9 cellular contexts compared by ENCODE assay signal in genomic region chr12:46369095-46369473, GRCh38. TPM values are rescaled to one million over a fixed set of nuclear protein-coding genes. Genes with fewer than 3 reads are reported as not detected.
A peak's percentile ranks its signal among the peaks of the same experiment; 100 is the strongest.
DNase-seq lines count a peak whose midpoint lies in the region; ATAC-seq and TF ChIP-seq lines count a peak whose summit lies in the region.
"Had no signal": no experiment of that assay in that cellular context is flagged by ENCODE, and none has a peak within 500 bp of the region (broad histone marks: within the 10 kb centered on the region; RNA-seq: fewer than 3 reads in every experiment).

No MANE protein-coding gene starts in this region.

- H3K36me3 ChIP-seq in muscle layer of duodenum (ENCODE audit: control insufficient read depth in 1 of 2, insufficient read depth in 2 of 2, low read length in 2 of 2), result peaks cover 61 to 80% of the 10 kb centered on the region in 2 donors

- TF ChIP-seq CTCF in chondrocyte (IDR thresholded peaks at IDR 0.05), result no peak

- H3K9me3 Mint-ChIP-seq in stimulated activated naive CD8-positive, alpha-beta T cell treated with anti-CD3 and anti-CD28 coated beads, Interleukin-15, Interleukin-2, amounts not matched to agents 100 ng/mL and 50 ng/mL, for 24 hours, result no peaks in the 10 kb centered on the region
- no peaks in the 10 kb centered on the region for H3K9me3 Mint-ChIP-seq in chondrocyte (ENCODE audit: low read depth)

- H3K4me3 Mint-ChIP-seq in stimulated activated naive CD8-positive, alpha-beta T cell treated with anti-CD3 and anti-CD28 coated beads, Interleukin-15, Interleukin-2, amounts not matched to agents 100 ng/mL and 50 ng/mL, for 24 hours, result peak overlapping the region; percentile 95
- H3K4me3 Mint-ChIP-seq in chondrocyte (ENCODE audit: unreplicated experiment), result peak overlapping the region; percentile 96

- H3K27me3 Mint-ChIP-seq in stimulated activated naive CD8-positive, alpha-beta T cell treated with anti-CD3 and anti-CD28 coated beads, Interleukin-15, Interleukin-2, amounts not matched to agents 100 ng/mL and 50 ng/mL, for 24 hours, result no peaks in the 10 kb centered on the region
- H3K27me3 Mint-ChIP-seq in chondrocyte (ENCODE audit: low read depth), result no peaks in the 10 kb centered on the region

- H3K36me3 Mint-ChIP-seq in stimulated activated naive CD8-positive, alpha-beta T cell treated with anti-CD3 and anti-CD28 coated beads, Interleukin-15, Interleukin-2, amounts not matched to agents 100 ng/mL and 50 ng/mL, for 24 hours (ENCODE audit: low read depth), result peaks cover 76% of the 10 kb centered on the region
- H3K36me3 Mint-ChIP-seq in chondrocyte (ENCODE audit: low read depth), result peaks cover 65% of the 10 kb centered on the region

- peak overlapping the region; percentile 92 to 99 for H3K4me3 ChIP-seq in muscle layer of duodenum (ENCODE audit: low read depth in 1 of 2, low read length in 2 of 2)

- H3K27ac ChIP-seq in muscle layer of duodenum (ENCODE audit: low read length), result peak overlapping the region; percentile 98

- no peaks in the 10 kb centered on the region for H3K9me3 ChIP-seq in muscle layer of duodenum (ENCODE audit: control insufficient read depth in 1 of 2, low read length in 2 of 2)

- no peak for ATAC-seq in stimulated activated naive CD8-positive, alpha-beta T cell treated with anti-CD3 and anti-CD28 coated beads, Interleukin-15, Interleukin-2, amounts not matched to agents 100 U/mL and 50 U/mL, for 24 hours
- ATAC-seq in HG03135 (IDR thresholded peaks at IDR 0.05; ENCODE audit: unreplicated experiment) (no peak), HG02642 (IDR thresholded peaks at IDR 0.05; ENCODE audit: poor library complexity, unreplicated experiment) (no peak), GM18861 (IDR thresholded peaks at IDR 0.05; ENCODE audit: unreplicated experiment) (no peak)

- peaks cover 30 to 69% of the 10 kb centered on the region in 2 donors for H3K4me1 ChIP-seq in muscle layer of duodenum (ENCODE audit: control insufficient read depth in 1 of 2, insufficient read depth in 2 of 2, low read length in 2 of 2)

- H3K4me1 Mint-ChIP-seq in stimulated activated naive CD8-positive, alpha-beta T cell treated with anti-CD3 and anti-CD28 coated beads, Interleukin-15, Interleukin-2, amounts not matched to agents 100 ng/mL and 50 ng/mL, for 24 hours (ENCODE audit: low read depth), result peaks cover 84% of the 10 kb centered on the region
- peaks cover 59% of the 10 kb centered on the region for H3K4me1 Mint-ChIP-seq in chondrocyte (ENCODE audit: low read depth)

- peak overlapping the region; percentile 100 for H3K27ac Mint-ChIP-seq in stimulated activated naive CD8-positive, alpha-beta T cell treated with anti-CD3 and anti-CD28 coated beads, Interleukin-15, Interleukin-2, amounts not matched to agents 100 ng/mL and 50 ng/mL, for 24 hours
- H3K27ac Mint-ChIP-seq in chondrocyte (ENCODE audit: unreplicated experiment), result peak overlapping the region; percentile 99

- H3K27me3 ChIP-seq in muscle layer of duodenum (ENCODE audit: low read depth, low read length), result no peaks in the 10 kb centered on the region

- DNase-seq in stimulated activated naive CD8-positive, alpha-beta T cell treated with anti-CD3 and anti-CD28 coated beads, Interleukin-15, Interleukin-2, amounts not matched to agents 100 U/mL and 50 U/mL, for 24 hours, result no peak
- DNase-seq in chondrocyte (ENCODE audit: low spot score) (no peak), NCI-H1930 (lab: John Stamatoyannopoulos, UW) (no peak)
- DNase-seq: RPMI8226 had no signal

RNA-seq across cellular contexts. Expression of gene SLC38A2, which starts 3.5 kb away (rescaled TPM):
- total RNA-seq in chondrocyte, result 580 to 614 TPM (median 596 TPM) in 3 replicates
